In the genomic region with DNA sequence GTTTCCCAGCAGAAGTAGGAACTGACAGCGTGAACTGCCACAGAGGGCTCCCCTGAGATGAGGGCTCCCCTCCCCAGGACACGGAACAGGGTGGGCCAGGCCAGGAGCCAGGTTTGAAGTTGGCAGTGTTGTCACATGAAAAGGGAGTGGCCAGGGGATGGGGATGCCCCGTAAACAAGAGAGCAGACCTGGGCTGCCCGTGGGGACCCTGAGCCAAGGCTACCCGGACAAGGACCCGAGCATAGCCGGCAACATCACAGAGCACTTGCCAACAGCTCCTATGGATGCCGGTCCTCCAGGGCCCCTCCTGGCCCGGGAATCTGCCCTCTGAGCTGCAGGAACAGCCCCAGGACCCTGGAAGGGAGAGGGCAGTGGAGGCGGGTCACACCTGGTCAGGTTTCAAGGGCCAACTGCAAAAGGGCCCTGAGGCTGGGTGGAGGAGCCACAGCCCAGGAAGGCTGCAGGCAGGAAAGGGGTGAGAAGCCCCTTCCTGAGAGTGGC, we compare ENCODE assay signal across 19 cellular contexts.
DNase-seq lines count a peak whose midpoint lies in the region; ATAC-seq and TF ChIP-seq lines count a peak whose summit lies in the region.
"Had no signal": no experiment of that assay in that cellular context is flagged by ENCODE, and none has a peak within 500 bp of the region (broad histone marks: within the 10 kb centered on the region; RNA-seq: fewer than 3 reads in every experiment).

No MANE protein-coding gene starts in this region.

- no CpG with 5 or more reads among the region's 10 CpGs for WGBS in neuronal stem cell (ENCODE audit: extremely low coverage in 2 of 2, insufficient read length in 2 of 2, insufficient replicate concordance in 1 of 2), 2 donors

- no peaks in the 10 kb centered on the region for H3K36me3 ChIP-seq in neuronal stem cell (replicated peaks in 1 of 2; ENCODE audit: control insufficient read depth in 2 of 2, insufficient read depth in 2 of 2, low read length in 2 of 2)

- no peak overlapping the region for H3K27ac Mint-ChIP-seq in type B pancreatic cell
- H3K27ac Mint-ChIP-seq: B cell; CD4-positive, CD25-positive, alpha-beta regulatory T cell; GM23338 had no signal

- H2BK120ac ChIP-seq in neuronal stem cell (ENCODE audit: low read depth, low read length): no peak overlapping the region

- H4K8ac ChIP-seq in neuronal stem cell (ENCODE audit: low read depth, low read length): no peak overlapping the region

- H3K27me3 Mint-ChIP-seq in type B pancreatic cell: peaks cover 52% of the 10 kb centered on the region
- H3K27me3 Mint-ChIP-seq: CD4-positive, CD25-positive, alpha-beta regulatory T cell had no signal

- no peaks in the 10 kb centered on the region for H3K79me1 ChIP-seq in neuronal stem cell (ENCODE audit: low read depth, low read length)

- H3K14ac ChIP-seq in neuronal stem cell (ENCODE audit: low read length): peak overlapping the region; percentile 90

- peaks cover 5% of the 10 kb centered on the region for H3K9me3 Mint-ChIP-seq in type B pancreatic cell
- H3K9me3 Mint-ChIP-seq: GM23338 had no signal

- no peak overlapping the region for H4K91ac ChIP-seq in neuronal stem cell (ENCODE audit: low read depth, low read length, poor library complexity)

- no peak overlapping the region for H2AFZ ChIP-seq in neuronal stem cell (ENCODE audit: low read length)
- H2AFZ ChIP-seq: GM23338 had no signal

- peak overlapping the region; percentile 76 for H2AK5ac ChIP-seq in neuronal stem cell (ENCODE audit: low read depth, low read length)

- peak; percentile 10 for DNase-seq in activated CD8-positive, alpha-beta memory T cell treated with anti-CD3 and anti-CD28 coated beads, Interleukin-2, amount 50 U/mL, for 48 hours
- no peak for DNase-seq in activated CD8-positive, alpha-beta memory T cell treated with anti-CD3 and anti-CD28 coated beads, Interleukin-2, amount 50 U/mL, for 4 hours
- peak; percentile 62 for DNase-seq in coronary artery (ENCODE audit: low spot score)
- DNase-seq in neuronal stem cell (ENCODE audit: low spot score): no peak
- peak; percentile 65 for DNase-seq in type B pancreatic cell (ENCODE audit: extremely low spot score, unreplicated experiment)
- DNase-seq in central memory CD4-positive, alpha-beta T cell: no peak
- DNase-seq: 8988T; Caco-2; CD4-positive, CD25-positive, alpha-beta regulatory T cell; GF-D8; KG1; NCI-H1105 treated with DMSO at 0.1 percent for 48 hours; NCI-H1694; NCI-H2081 treated with DMSO at 0.1 percent for 48 hours had no signal

- H3K9ac ChIP-seq in neuronal stem cell (ENCODE audit: low read depth, low read length, poor library complexity): peak overlapping the region; percentile 14

- H3K23ac ChIP-seq in neuronal stem cell (ENCODE audit: low read depth, low read length, poor library complexity): no peak overlapping the region

- H2BK12ac ChIP-seq in neuronal stem cell (ENCODE audit: low read length): no peak overlapping the region

- no peak overlapping the region for H2BK5ac ChIP-seq in neuronal stem cell (ENCODE audit: low read length)

- no peaks in the 10 kb centered on the region for H3K36me3 Mint-ChIP-seq in type B pancreatic cell
- H3K36me3 Mint-ChIP-seq: CD4-positive, CD25-positive, alpha-beta regulatory T cell had no signal

- H3K27me3 ChIP-seq in neuronal stem cell (ENCODE audit: control insufficient read depth in 3 of 3, insufficient read depth in 3 of 3, low read depth in 1 of 3, low read length in 3 of 3): peaks cover 0 to 18% (median 3%) of the 10 kb centered on the region in 3 experiments

- H3K27ac ChIP-seq in coronary artery (no peak overlapping the region), neuronal stem cell (replicated peaks; ENCODE audit: low read length) (no peak overlapping the region)

- TF ChIP-seq CTCF in coronary artery (IDR thresholded peaks at IDR 0.05): no peak
- no peak for TF ChIP-seq CTCF in type B pancreatic cell (conservative IDR thresholded peaks at IDR 0.05)

- H2BK15ac ChIP-seq in neuronal stem cell (ENCODE audit: low read length): no peak overlapping the region

- no peak overlapping the region for H3K4ac ChIP-seq in neuronal stem cell (ENCODE audit: low read length)

- H3K4me2 ChIP-seq in neuronal stem cell (ENCODE audit: insufficient read depth, low read length, poor library complexity, severe bottlenecking): no peak overlapping the region
- H3K4me2 ChIP-seq: GM23338 had no signal

- H3K9me3 ChIP-seq in neuronal stem cell (replicated peaks in 1 of 2; ENCODE audit: control insufficient read depth in 2 of 2, insufficient read depth in 1 of 2, low read depth in 1 of 2, low read length in 2 of 2): peaks cover 0 to 3% of the 10 kb centered on the region in 2 donors
- H3K9me3 ChIP-seq: Caco-2 had no signal

- no peaks in the 10 kb centered on the region for H3K4me1 ChIP-seq in neuronal stem cell (ENCODE audit: control insufficient read depth in 2 of 2, insufficient read depth in 1 of 2, low read depth in 1 of 2, low read length in 2 of 2)
- H3K4me1 ChIP-seq: Caco-2 had no signal

- no peaks in the 10 kb centered on the region for H3K4me1 Mint-ChIP-seq in type B pancreatic cell (ENCODE audit: unreplicated experiment)
- H3K4me1 Mint-ChIP-seq: B cell; CD4-positive, CD25-positive, alpha-beta regulatory T cell; GM23338 had no signal

- ATAC-seq in HG03196 (IDR thresholded peaks at IDR 0.05; ENCODE audit: unreplicated experiment): no peak
- no peak for ATAC-seq in HG02678 (IDR thresholded peaks at IDR 0.05; ENCODE audit: unreplicated experiment)
- ATAC-seq: GM23338, Panc1 had no signal

- no peak overlapping the region for H3K4me3 Mint-ChIP-seq in type B pancreatic cell
- H3K4me3 Mint-ChIP-seq: B cell; CD4-positive, CD25-positive, alpha-beta regulatory T cell; GM23338 had no signal

- H3K4me3 ChIP-seq in coronary artery: no peak overlapping the region
- H3K4me3 ChIP-seq in neuronal stem cell (ENCODE audit: low read length in 2 of 2): no peak overlapping the region
- H3K4me3 ChIP-seq: GM23338 had no signal

- H3K18ac ChIP-seq in neuronal stem cell (ENCODE audit: low read length): peak overlapping the region; percentile 30

Comparison
In these comparisons a context has a peak if more than half of its experiments do, and no peak if none do; other contexts are left out.
1. DNase-seq: peak in activated CD8-positive, alpha-beta memory T cell treated with anti-CD3 and anti-CD28 coated beads, Interleukin-2, amount 50 U/mL, for 48 hours (single experiment), coronary artery (single experiment) and type B pancreatic cell (single experiment); none in activated CD8-positive, alpha-beta memory T cell treated with anti-CD3 and anti-CD28 coated beads, Interleukin-2, amount 50 U/mL, for 4 hours (single experiment), neuronal stem cell (single experiment) and central memory CD4-positive, alpha-beta T cell (single experiment).